14 cellular contexts compared by ENCODE assay signal in genomic region chr20:1209447-1210387, GRCh38. TPM values are rescaled to one million over a fixed set of nuclear protein-coding genes. Genes with fewer than 3 reads are reported as not detected.
A peak's percentile ranks its signal among the peaks of the same experiment; 100 is the strongest.
DNase-seq lines count a peak whose midpoint lies in the region; ATAC-seq and TF ChIP-seq lines count a peak whose summit lies in the region.
"Had no signal": no experiment of that assay in that cellular context is flagged by ENCODE, and none has a peak within 500 bp of the region (broad histone marks: within the 10 kb centered on the region; RNA-seq: fewer than 3 reads in every experiment).

No MANE protein-coding gene starts in this region.

- ATAC-seq in HG03342 (IDR thresholded peaks at IDR 0.05; ENCODE audit: unreplicated experiment): no peak
- ATAC-seq: naive thymus-derived CD8-positive, alpha-beta T cell had no signal

- no peaks in the 10 kb centered on the region for H3K9me3 ChIP-seq in breast epithelium
- H3K9me3 ChIP-seq: spleen had no signal

- TF ChIP-seq CTCF in fibroblast of the aortic adventitia (IDR thresholded peaks at IDR 0.05; ENCODE audit: insufficient read depth, low read length): peak; percentile 33
- TF ChIP-seq CTCF in endothelial cell (IDR thresholded peaks at IDR 0.05; ENCODE audit: unreplicated experiment): no peak
- no peak for TF ChIP-seq CTCF in breast epithelium (IDR thresholded peaks at IDR 0.05)

- H3K4me1 ChIP-seq in breast epithelium: no peaks in the 10 kb centered on the region

- TF ChIP-seq POLR2A in breast epithelium (IDR thresholded peaks at IDR 0.05): no peak

- no peaks in the 10 kb centered on the region for H3K36me3 ChIP-seq in breast epithelium
- H3K36me3 ChIP-seq: spleen had no signal

- peaks cover 0 to 5% of the 10 kb centered on the region in 2 donors for H3K27me3 ChIP-seq in breast epithelium

- H3K4me1 Mint-ChIP-seq in endothelial cell (ENCODE audit: unreplicated experiment): peaks cover 10% of the 10 kb centered on the region

- no peaks in the 10 kb centered on the region for H3K36me3 Mint-ChIP-seq in endothelial cell (ENCODE audit: low read depth, unreplicated experiment)
- H3K36me3 Mint-ChIP-seq: naive thymus-derived CD8-positive, alpha-beta T cell had no signal

- H3K4me3 Mint-ChIP-seq in endothelial cell (ENCODE audit: unreplicated experiment): no peak overlapping the region
- H3K4me3 Mint-ChIP-seq: naive thymus-derived CD8-positive, alpha-beta T cell had no signal

- in situ Hi-C loops in ACHN (cut with HindIII; ENCODE audit: low pct_ligation_motif_present, low pct_unique_long_range_greater_than_20kb, low sequenced_read_pairs): no loop called here

- intact Hi-C loops in breast epithelium (cut with DNase I; ENCODE audit: low total_unique reads): no loop called here

- H3K27ac ChIP-seq in breast epithelium: no peak overlapping the region
- H3K27ac ChIP-seq: spleen had no signal

- H3K27ac Mint-ChIP-seq in endothelial cell (ENCODE audit: unreplicated experiment): no peak overlapping the region
- H3K27ac Mint-ChIP-seq: naive thymus-derived CD8-positive, alpha-beta T cell had no signal

- H3K4me3 ChIP-seq in fibroblast of the aortic adventitia (ENCODE audit: low read depth, low read length) (no peak overlapping the region), breast epithelium (no peak overlapping the region)
- H3K4me3 ChIP-seq: spleen had no signal

- H3K9me3 Mint-ChIP-seq in endothelial cell (ENCODE audit: unreplicated experiment): no peaks in the 10 kb centered on the region
- H3K9me3 Mint-ChIP-seq: naive thymus-derived CD8-positive, alpha-beta T cell had no signal

- H3K27me3 Mint-ChIP-seq in endothelial cell (ENCODE audit: unreplicated experiment): no peaks in the 10 kb centered on the region

- peak; percentile 25 for DNase-seq in ACHN
- DNase-seq in ELF-1 (ENCODE audit: low read depth, low spot score): peak; percentile 71
- DNase-seq in SK-N-DZ (ENCODE audit: low spot score): peak; percentile 47
- DNase-seq in fibroblast of the aortic adventitia (ENCODE audit: low read depth): peak; percentile 16
- no peak for DNase-seq in endothelial cell (ENCODE audit: low spot score)
- DNase-seq in middle frontal gyrus (ENCODE audit: extremely low spot score, low spot score): no peak
- no peak for DNase-seq in breast epithelium (ENCODE audit: low spot score in 2 of 2)
- DNase-seq: activated CD4-positive, alpha-beta T cell treated with anti-CD3 and anti-CD28 coated beads for 4 hours; DMS153; KBM-7; naive thymus-derived CD8-positive, alpha-beta T cell; SIG-M5; spleen had no signal

RNA-seq across cellular contexts. Expression of gene C20orf202, which starts 6.5 kb away (rescaled TPM):
- not detected in 2 replicates for polyA plus RNA-seq in SK-N-DZ (2014; cell fraction: cytosol; rRNA removed)
- polyA plus RNA-seq in SK-N-DZ (2014; cell fraction: nucleus; rRNA removed): not detected in 2 replicates
- 0.09 TPM in 1 of 2 replicates, not detected in the other for total RNA-seq in fibroblast of the aortic adventitia (ENCODE audit: low replicate concordance)
- total RNA-seq in endothelial cell (ENCODE audit: unreplicated experiment): 0.92 TPM
- total RNA-seq in breast epithelium: under 1 TPM in 2 of 3 donors, not detected in 1; 0.33 to 0.48 TPM
- polyA plus RNA-seq: naive thymus-derived CD8-positive, alpha-beta T cell had no signal

RNA-seq across cellular contexts. Expression of gene RAD21L1, which starts 16.1 kb away (rescaled TPM):
- polyA plus RNA-seq in SK-N-DZ (2014; cell fraction: cytosol; rRNA removed): not detected in 2 replicates
- not detected in 2 replicates for polyA plus RNA-seq in SK-N-DZ (2014; cell fraction: nucleus; rRNA removed)
- total RNA-seq in fibroblast of the aortic adventitia (ENCODE audit: low replicate concordance): not detected in 2 replicates
- 1.1 TPM for total RNA-seq in endothelial cell (ENCODE audit: unreplicated experiment)
- total RNA-seq in breast epithelium: not detected
- total RNA-seq: spleen had no signal
- polyA plus RNA-seq: naive thymus-derived CD8-positive, alpha-beta T cell; spleen had no signal

RNA-seq across cellular contexts. Expression of gene TMEM74B, which starts 24.9 kb away (rescaled TPM):
- polyA plus RNA-seq in SK-N-DZ (2014; cell fraction: cytosol; rRNA removed): 4.3 and 6.5 TPM in 2 replicates
- polyA plus RNA-seq in SK-N-DZ (2014; cell fraction: nucleus; rRNA removed): 61.7 and 64.2 TPM in 2 replicates
- not detected in 2 replicates for total RNA-seq in fibroblast of the aortic adventitia (ENCODE audit: low replicate concordance)
- total RNA-seq in endothelial cell (ENCODE audit: unreplicated experiment): 35.4 TPM
- total RNA-seq in breast epithelium: 1 to 10 TPM in 2 of 3 donors, under 1 TPM in 1; 0.73 to 4.3 (median 1.1) TPM
- total RNA-seq: naive thymus-derived CD8-positive, alpha-beta T cell had no signal
- polyA plus RNA-seq: naive thymus-derived CD8-positive, alpha-beta T cell had no signal

RNA-seq across cellular contexts. Expression of gene SNPH, which starts 56.4 kb away (rescaled TPM):
- 4.7 and 5.5 TPM in 2 replicates for polyA plus RNA-seq in SK-N-DZ (2014; cell fraction: cytosol; rRNA removed)
- polyA plus RNA-seq in SK-N-DZ (2014; cell fraction: nucleus; rRNA removed): 7.0 and 10.6 TPM in 2 replicates
- total RNA-seq in fibroblast of the aortic adventitia (ENCODE audit: low replicate concordance) (5.6 and 7.7 TPM in 2 replicates), endothelial cell (ENCODE audit: unreplicated experiment) (8.4 TPM), breast epithelium (1 to 10 TPM; 2.3 to 4.0 (median 3.5) TPM)

Comparison
In these comparisons a context has a peak if more than half of its experiments do, and no peak if none do; other contexts are left out.
1. DNase-seq: peak in ACHN (single experiment), ELF-1 (single experiment), SK-N-DZ (single experiment) and fibroblast of the aortic adventitia (single experiment); none in endothelial cell (single experiment), middle frontal gyrus (single experiment) and breast epithelium (0 of 2).